ENCODE assay signal across 14 cellular contexts in the genomic region with DNA sequence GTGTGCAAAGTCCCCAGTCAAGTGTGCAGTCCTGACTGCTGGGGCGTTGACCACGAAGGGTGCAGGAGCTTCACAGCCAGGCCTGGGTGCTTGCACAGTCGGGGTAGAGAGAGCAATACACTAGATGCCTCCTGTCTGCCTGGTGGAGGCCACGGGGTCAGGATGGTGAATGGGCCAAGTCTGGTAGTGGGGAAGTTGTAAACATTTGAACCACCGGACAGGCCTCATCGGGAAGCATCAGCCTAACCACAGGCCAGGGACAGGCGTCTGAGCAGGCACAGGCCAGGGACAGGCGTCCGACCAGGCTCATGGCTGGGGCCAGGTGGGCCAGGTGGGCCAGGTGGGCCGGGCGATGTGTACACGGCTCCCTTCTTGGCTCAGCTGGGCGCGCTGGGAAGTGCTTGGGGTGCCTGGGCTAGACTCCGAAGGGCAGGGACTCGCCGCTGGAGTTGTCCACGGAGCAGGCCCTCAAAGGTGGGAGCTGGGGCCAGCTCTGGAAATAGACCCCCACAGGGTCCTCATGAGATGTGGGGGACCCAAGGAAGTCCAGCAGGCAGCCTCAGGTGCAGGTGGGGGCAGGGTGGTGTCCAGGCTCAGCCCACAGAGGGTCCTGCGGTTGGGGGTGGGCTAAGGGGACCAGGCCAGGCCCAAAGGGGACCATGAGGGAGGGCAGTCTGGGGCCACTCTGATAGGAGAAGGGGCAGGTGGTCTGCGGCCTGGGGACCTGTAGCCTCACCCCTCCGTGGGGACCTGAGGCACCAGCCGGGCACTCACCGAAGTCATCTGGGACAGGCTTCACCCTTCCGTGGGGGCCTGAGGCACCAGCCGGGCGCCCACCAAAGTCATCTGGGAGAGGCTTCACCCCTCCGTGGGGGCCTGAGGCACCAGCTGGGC. TPM values are rescaled to one million over a fixed set of nuclear protein-coding genes. Genes with fewer than 3 reads are reported as not detected.
DNase-seq lines count a peak whose midpoint lies in the region; ATAC-seq and TF ChIP-seq lines count a peak whose summit lies in the region.
"Had no signal": no experiment of that assay in that cellular context is flagged by ENCODE, and none has a peak within 500 bp of the region (broad histone marks: within the 10 kb centered on the region; RNA-seq: fewer than 3 reads in every experiment).

No MANE protein-coding gene starts in this region.

- no peak overlapping the region for H3K9ac ChIP-seq in mammary epithelial cell (ENCODE audit: insufficient read depth, low read length)
- H3K9ac ChIP-seq in endodermal cell (ENCODE audit: extremely low read depth, low read length, poor library complexity, severe bottlenecking), result no peak overlapping the region

- H3K9me3 ChIP-seq in breast epithelium, result no peaks in the 10 kb centered on the region
- H3K9me3 ChIP-seq in mammary epithelial cell (replicated peaks; ENCODE audit: insufficient read depth, low read length), result peaks cover 3% of the 10 kb centered on the region
- no peaks in the 10 kb centered on the region for H3K9me3 ChIP-seq in endodermal cell (ENCODE audit: control insufficient read depth, low read length)

- H3K27ac ChIP-seq in breast epithelium (peak overlapping the region in 1 of 2 donors; percentile 88), mammary epithelial cell (ENCODE audit: insufficient read depth, low read depth, low read length) (no peak overlapping the region), endodermal cell (ENCODE audit: low read depth, low read length) (no peak overlapping the region)
- H3K27ac ChIP-seq: cardiac muscle cell, HL-60 had no signal

- H4K20me1 ChIP-seq in mammary epithelial cell (ENCODE audit: insufficient read depth, low read length), result no peaks in the 10 kb centered on the region

- H3K27ac Mint-ChIP-seq in endodermal cell (peak overlapping the region; percentile 35), natural killer cell (no peak overlapping the region)
- H3K27ac Mint-ChIP-seq: activated T-helper 1 cell treated with anti-CD3 and anti-CD28 coated beads, Interleukin-12 subunit alpha, Interleukin-12 subunit beta, Interleukin-2, Interleukin-4 antibody, amounts not matched to agents 30 ng/mL and 10 ng/mL and 1 ng/mL, durations not matched to agents 14 hours and 24 hours and 36 hours had no signal

- CTCF ChIA-PET in mammary epithelial cell (lab: Charles Lee; ENCODE audit: low non-redundant PET), result no interaction called here

- ATAC-seq in natural killer cell, result no peak

- WGBS in mammary epithelial cell (ENCODE audit: low coverage, missing lambda C conversion rate), result 95% methylated on average over 15 of the region's 27 CpGs
- WGBS in endodermal cell (ENCODE audit: insufficient coverage in 1 of 2, insufficient read length in 1 of 2), 2 experiments, result 90 to 93% methylated on average over 24 to 27 of the region's 27 CpGs

- DNase-seq in breast epithelium (ENCODE audit: low spot score in 2 of 2) (peak; percentile 6 to 46), mammary epithelial cell (no peak), endodermal cell (peak; percentile 35), natural killer cell (peak; percentile 12), ureter (ENCODE audit: low spot score) (peak; percentile 42), T-helper 9 cell (no peak), NCI-H146 treated with DMSO at 0.1 percent for 48 hours (lab: John Stamatoyannopoulos, UW; ENCODE audit: unreplicated experiment) (no peak), NCI-H187 treated with DMSO at 0.1 percent for 48 hours (lab: John Stamatoyannopoulos, UW) (no peak)
- DNase-seq: activated CD4-positive, CD25-positive, alpha-beta regulatory T cell; DMS153; stimulated activated CD4-positive, alpha-beta T cell treated with anti-CD3 and anti-CD28 coated beads, Interleukin-1b, Interleukin-23, amount 100 ng/mL, for 48 hours had no signal

- no TSS peak for BruUV-seq in mammary epithelial cell (replicated peaks; lab: Mats Ljungman, UMichigan)

- no peak overlapping the region for H2AFZ ChIP-seq in mammary epithelial cell (ENCODE audit: low read depth, low read length)

- no peaks in the 10 kb centered on the region for H3K4me1 Mint-ChIP-seq in endodermal cell
- no peaks in the 10 kb centered on the region for H3K4me1 Mint-ChIP-seq in natural killer cell

- dilution Hi-C loops in mammary epithelial cell (cut with HindIII; ENCODE audit: low sequenced_read_pairs), result no loop called here

- intact Hi-C loops in breast epithelium (cut with DNase I; ENCODE audit: low total_unique reads), result loop anchor here (1.0 to 10.0 kb wide), 2 partner anchors 42 to 98 kb away; a partner anchor contains a TSS
- intact Hi-C loops in mammary epithelial cell (cut with micrococcal nuclease), result no loop called here
- intact Hi-C loops in natural killer cell (cut with micrococcal nuclease), result no loop called here

- in situ Hi-C loops in mammary epithelial cell (cut with MboI; ENCODE audit: low sequenced_read_pairs in 2 of 2), result no loop called here

- H3K27me3 Mint-ChIP-seq in endodermal cell (ENCODE audit: insufficient read depth) (no peaks in the 10 kb centered on the region), natural killer cell (ENCODE audit: low read depth in 2 of 2) (no peaks in the 10 kb centered on the region)

- no peak overlapping the region for H3K4me2 ChIP-seq in mammary epithelial cell (ENCODE audit: insufficient read depth, low read depth, low read length)

- H3K4me3 ChIP-seq in breast epithelium, result no peak overlapping the region
- H3K4me3 ChIP-seq in mammary epithelial cell (replicated peaks in 1 of 3; ENCODE audit: insufficient read depth in 1 of 3, low read depth in 2 of 3, low read length in 3 of 3), result no peak overlapping the region
- H3K4me3 ChIP-seq in endodermal cell (ENCODE audit: low read length), result no peak overlapping the region
- H3K4me3 ChIP-seq: cardiac muscle cell had no signal

- TF ChIP-seq CTCF in breast epithelium (IDR thresholded peaks at IDR 0.05) (no peak), mammary epithelial cell (conservative IDR thresholded peaks at IDR 0.05 in 1 of 2, IDR thresholded peaks at IDR 0.05 in 1 of 2; ENCODE audit: extremely low read depth in 1 of 2, insufficient read depth in 1 of 2, low read depth in 1 of 2, low read length in 2 of 2) (no peak), endodermal cell (conservative IDR thresholded peaks at IDR 0.05) (no peak), natural killer cell (IDR thresholded peaks at IDR 0.05) (no peak)

- H3K9me3 Mint-ChIP-seq in endodermal cell, result no peaks in the 10 kb centered on the region
- H3K9me3 Mint-ChIP-seq in natural killer cell, result no peaks in the 10 kb centered on the region
- H3K9me3 Mint-ChIP-seq: activated T-helper 1 cell treated with anti-CD3 and anti-CD28 coated beads, Interleukin-12 subunit alpha, Interleukin-12 subunit beta, Interleukin-2, Interleukin-4 antibody, amounts not matched to agents 30 ng/mL and 10 ng/mL and 1 ng/mL, durations not matched to agents 14 hours and 24 hours and 36 hours had no signal

- H3K36me3 Mint-ChIP-seq in endodermal cell (ENCODE audit: low read depth), result peaks cover 27% of the 10 kb centered on the region
- no peaks in the 10 kb centered on the region for H3K36me3 Mint-ChIP-seq in natural killer cell

- H3K27me3 ChIP-seq in breast epithelium, result no peaks in the 10 kb centered on the region
- no peaks in the 10 kb centered on the region for H3K27me3 ChIP-seq in mammary epithelial cell (ENCODE audit: insufficient read depth, low read length)
- H3K27me3 ChIP-seq in endodermal cell (ENCODE audit: control insufficient read depth, insufficient read depth, low read length, poor library complexity, severe bottlenecking), result no peaks in the 10 kb centered on the region
- H3K27me3 ChIP-seq: cardiac muscle cell had no signal

- H3K79me2 ChIP-seq in mammary epithelial cell (ENCODE audit: insufficient read depth, low read length), result no peaks in the 10 kb centered on the region

- H3K36me3 ChIP-seq in breast epithelium (no peaks in the 10 kb centered on the region), mammary epithelial cell (ENCODE audit: insufficient read depth, low read length) (no peaks in the 10 kb centered on the region), endodermal cell (ENCODE audit: control insufficient read depth, insufficient read depth, low read length) (no peaks in the 10 kb centered on the region)

- H3K4me1 ChIP-seq in breast epithelium, result no peaks in the 10 kb centered on the region
- peaks cover 7% of the 10 kb centered on the region for H3K4me1 ChIP-seq in mammary epithelial cell (ENCODE audit: insufficient read depth, low read length)
- no peaks in the 10 kb centered on the region for H3K4me1 ChIP-seq in endodermal cell (ENCODE audit: control insufficient read depth, insufficient read depth, low read length)

- TF ChIP-seq POLR2A in breast epithelium (IDR thresholded peaks at IDR 0.05), result no peak

- H3K4me3 Mint-ChIP-seq in endodermal cell, result no peak overlapping the region
- H3K4me3 Mint-ChIP-seq in natural killer cell, result no peak overlapping the region
- H3K4me3 Mint-ChIP-seq: activated T-helper 1 cell treated with anti-CD3 and anti-CD28 coated beads, Interleukin-12 subunit alpha, Interleukin-12 subunit beta, Interleukin-2, Interleukin-4 antibody, amounts not matched to agents 30 ng/mL and 10 ng/mL and 1 ng/mL, durations not matched to agents 14 hours and 24 hours and 36 hours had no signal

RNA-seq across cellular contexts. Expression of a gene that starts 15.0 kb away (rescaled TPM):
- total RNA-seq in breast epithelium (100 to 1,000 TPM; 137 to 527 (median 201) TPM), mammary epithelial cell (100 to 1,000 TPM in 1 of 2 donors, 1 to 10 TPM in 1; 9.1 to 156 TPM), endodermal cell (100 to 1,000 TPM; 232 to 407 TPM), natural killer cell (1 to 10 TPM; 1.0 to 5.2 (median 2.5) TPM), ureter (289 TPM)
- 12.0 TPM for polyA plus RNA-seq in mammary epithelial cell
- polyA minus RNA-seq in mammary epithelial cell, result 4.4 TPM
- 172 TPM for polyA plus RNA-seq in endodermal cell (2013, experiment 1 of 2)
- polyA plus RNA-seq in endodermal cell (2013, experiment 2 of 2), result 154 TPM

Comparison
In these comparisons a context has a peak if more than half of its experiments do, and no peak if none do; other contexts are left out.
1. DNase-seq: peak in breast epithelium (2 of 2), endodermal cell (single experiment), natural killer cell (single experiment) and ureter (single experiment); none in mammary epithelial cell (single experiment), T-helper 9 cell (single experiment), NCI-H146 treated with DMSO at 0.1 percent for 48 hours (single experiment) and NCI-H187 treated with DMSO at 0.1 percent for 48 hours (single experiment).